In genomic region chr17:48101012-48101720, GRCh38 we compare ENCODE assay signal across 8 cellular contexts. TPM values are rescaled to one million over a fixed set of nuclear protein-coding genes. Genes with fewer than 3 reads are reported as not detected.
DNase-seq lines count a peak whose midpoint lies in the region; ATAC-seq and TF ChIP-seq lines count a peak whose summit lies in the region.

Gene CBX1, minus strand, starts transcription at chr17:48101478. Its CDS starts 24,474 bp downstream, at chr17:48077004.

- peaks cover 3% of the 10 kb centered on the region for H3K9me3 ChIP-seq in mucosa of descending colon

- H3K4me1 ChIP-seq in mucosa of descending colon (ENCODE audit: low read depth): peaks cover 30% of the 10 kb centered on the region

- ATAC-seq in GM21576 (IDR thresholded peaks at IDR 0.05; ENCODE audit: unreplicated experiment): peak; percentile 77
- peak; percentile 99 for ATAC-seq in mucosa of descending colon

- DNase-seq in DMS153 (lab: John Stamatoyannopoulos, UW) (peak; percentile 92), OCI-M2 (lab: John Stamatoyannopoulos, UW; ENCODE audit: unreplicated experiment) (peak; percentile 45), activated T-cell treated with anti-CD3 and anti-CD28 coated beads for 4 hours (peak; percentile 88), epithelial cell of prostate (ENCODE audit: low read depth, low spot score) (no peak), mucosa of descending colon (peak; percentile 95 to 97 (median 96))
- DNase-seq in stimulated activated CD8-positive, alpha-beta memory T cell treated with anti-CD3 and anti-CD28 coated beads, Interleukin-4, amount 100 ng/mL, for 1 hour (ENCODE audit: low read depth in 2 of 2, low spot score in 1 of 2): peak; percentile 78 to 88

- no peak for TF ChIP-seq RAD21 in Ishikawa (IDR thresholded peaks at IDR 0.05; ENCODE audit: low read depth)

- no peak for TF ChIP-seq CTCF in mucosa of descending colon (IDR thresholded peaks at IDR 0.05)

- no peak for TF ChIP-seq EP300 in Ishikawa (IDR thresholded peaks at IDR 0.05; ENCODE audit: borderline replicate concordance)

- H3K27ac ChIP-seq in epithelial cell of prostate: peak within 1 kb of the TSS; percentile 86

- H3K4me3 ChIP-seq in mucosa of descending colon: peak within 1 kb of the TSS; percentile 48

- H3K36me3 ChIP-seq in mucosa of descending colon (ENCODE audit: low read depth): no peaks in the 10 kb centered on the region

- intact Hi-C loops in mucosa of descending colon (cut with DNase I, micrococcal nuclease): no loop called here

TF ChIP-seq in Ishikawa, 13 proteins besides CTCF, POLR2A, EP300 and RAD21:
- TF ChIP-seq TEAD4 (IDR thresholded peaks at IDR 0.05): no peak
- peak; percentile 37; the same call in 1 of the 2 replicates for TF ChIP-seq NFIC (IDR thresholded peaks at IDR 0.05)
- TF ChIP-seq MAX (IDR thresholded peaks at IDR 0.05): peak; percentile 50
- peak; percentile 40; the same call in 1 of the 2 replicates for TF ChIP-seq TAF1 (IDR thresholded peaks at IDR 0.05; ENCODE audit: low read depth)
- TF ChIP-seq USF1 (IDR thresholded peaks at IDR 0.05): peak; percentile 43
- TF ChIP-seq REST (IDR thresholded peaks at IDR 0.05; ENCODE audit: low read depth): no peak
- no peak for TF ChIP-seq CEBPB (IDR thresholded peaks at IDR 0.05)

RNA-seq across cellular contexts. Expression of gene CBX1, which starts in this region (rescaled TPM):
- 10 to 100 TPM; 27.5 to 45.3 (median 28.8) TPM for total RNA-seq in mucosa of descending colon
